ENCODE assay signal across 32 cellular contexts in genomic region chr20:29744071-29744470, GRCh38.
"Had no signal": no experiment of that assay in that cellular context is flagged by ENCODE, and none has a peak within 500 bp of the region (broad histone marks: within the 10 kb centered on the region; RNA-seq: fewer than 3 reads in every experiment).

No MANE protein-coding gene starts in this region.

- H3K4me3 ChIP-seq: colonic mucosa, esophagus muscularis mucosa, heart right ventricle, lung, prostate gland, right atrium auricular region, smooth muscle cell, tibial artery had no signal

- H3K36me3 Mint-ChIP-seq: immature natural killer cell; naive B cell; natural killer cell treated with Interleukin-12 subunit alpha and Interleukin-12 subunit beta and Interleukin-15 and Interleukin-18, amount 100 ng/mL, for 72 hours; stimulated activated memory B cell treated with anti-CD40 and anti-IgM and Interleukin-4, amounts not matched to agents 10 μg/mL and 1 μg/mL and 100 μg/mL, for 72 hours; type B pancreatic cell had no signal

- H3K27ac Mint-ChIP-seq: dendritic cell treated with granulocyte-macrophage colony-stimulating factor and Interleukin-4, amounts not matched to agents 40 ng/mL and 50 ng/mL, for 4 days; endodermal cell; immature natural killer cell; memory B cell; naive B cell; natural killer cell treated with Interleukin-12 subunit alpha and Interleukin-12 subunit beta and Interleukin-15 and Interleukin-18, amount 100 ng/mL, for 72 hours; stimulated activated memory B cell treated with anti-CD40 and anti-IgM and Interleukin-4, amounts not matched to agents 10 μg/mL and 1 μg/mL and 100 μg/mL, for 72 hours; type B pancreatic cell had no signal

- H3K27me3 Mint-ChIP-seq: natural killer cell treated with Interleukin-12 subunit alpha and Interleukin-12 subunit beta and Interleukin-15 and Interleukin-18, amount 100 ng/mL, for 72 hours; stimulated activated memory B cell treated with anti-CD40 and anti-IgM and Interleukin-4, amounts not matched to agents 10 μg/mL and 1 μg/mL and 100 μg/mL, for 72 hours; type B pancreatic cell had no signal

- H3K9ac ChIP-seq: parathyroid adenoma had no signal

- H3K27me3 ChIP-seq: colonic mucosa, foreskin keratinocyte, right atrium auricular region, testis had no signal

- DNase-seq: colonic mucosa; effector CD8-positive, alpha-beta T cell; foreskin keratinocyte; glutamatergic neuron; heart right ventricle; hippocampal formation; immature natural killer cell; islet precursor cell; naive B cell; stimulated activated CD4-positive, alpha-beta T cell treated with anti-CD3 and anti-CD28 coated beads, Interleukin-2, amount 100 ng/mL, for 24 hours; stimulated activated CD4-positive, alpha-beta T cell treated with anti-CD3 and anti-CD28 coated beads, Interleukin-4, amount 100 ng/mL, for 24 hours; stimulated activated naive CD8-positive, alpha-beta T cell treated with anti-CD3 and anti-CD28 coated beads, Interleukin-15, Interleukin-2, amounts not matched to agents 100 U/mL and 50 U/mL, for 24 hours; substantia nigra; testis had no signal

- ATAC-seq: heart right ventricle; left ventricle myocardium superior; natural killer cell treated with Interleukin-12 subunit alpha and Interleukin-12 subunit beta and Interleukin-15 and Interleukin-18, amount 100 ng/mL, for 72 hours; sciatic nerve; stimulated activated naive CD8-positive, alpha-beta T cell treated with anti-CD3 and anti-CD28 coated beads, Interleukin-15, Interleukin-2, amounts not matched to agents 100 U/mL and 50 U/mL, for 24 hours had no signal

- H3K4me1 ChIP-seq: colonic mucosa, esophagus muscularis mucosa, foreskin keratinocyte, heart right ventricle, parathyroid adenoma, prostate gland, right atrium auricular region, testis, tibial artery had no signal

- H3K9me3 ChIP-seq: colonic mucosa, prostate gland, testis had no signal

- H3K9me3 Mint-ChIP-seq: natural killer cell treated with Interleukin-12 subunit alpha and Interleukin-12 subunit beta and Interleukin-15 and Interleukin-18, amount 100 ng/mL, for 72 hours; type B pancreatic cell had no signal

- H3K4me3 Mint-ChIP-seq: dendritic cell treated with granulocyte-macrophage colony-stimulating factor and Interleukin-4, amounts not matched to agents 40 ng/mL and 50 ng/mL, for 4 days; endodermal cell; immature natural killer cell; memory B cell; naive B cell; natural killer cell treated with Interleukin-12 subunit alpha and Interleukin-12 subunit beta and Interleukin-15 and Interleukin-18, amount 100 ng/mL, for 72 hours; neural crest cell; stimulated activated memory B cell treated with anti-CD40 and anti-IgM and Interleukin-4, amounts not matched to agents 10 μg/mL and 1 μg/mL and 100 μg/mL, for 72 hours; type B pancreatic cell had no signal

- FAIRE-seq: urothelium cell line had no signal

- H3K27ac ChIP-seq: colonic mucosa, epithelial cell of prostate, esophagus muscularis mucosa, foreskin keratinocyte, heart right ventricle, parathyroid adenoma, prostate gland, right atrium auricular region, testis, tibial artery had no signal

- H3K36me3 ChIP-seq: colonic mucosa, esophagus muscularis mucosa, heart right ventricle, prostate gland, right atrium auricular region, tibial artery had no signal

- H3K4me1 Mint-ChIP-seq: endodermal cell; memory B cell; naive B cell; neural crest cell; stimulated activated memory B cell treated with anti-CD40 and anti-IgM and Interleukin-4, amounts not matched to agents 10 μg/mL and 1 μg/mL and 100 μg/mL, for 72 hours had no signal
